Comparison of ENCODE assay signal across 33 cellular contexts in genomic region chr5:143610946-143611345, GRCh38.
"Had no signal": no experiment of that assay in that cellular context is flagged by ENCODE, and none has a peak within 500 bp of the region (broad histone marks: within the 10 kb centered on the region; RNA-seq: fewer than 3 reads in every experiment).

No MANE protein-coding gene starts in this region.

- H3K4me1 ChIP-seq: adrenal gland, ascending aorta, body of pancreas, breast epithelium had no signal

- H3K27me3 ChIP-seq: adrenal gland, ascending aorta, body of pancreas, brain microvascular endothelial cell, breast epithelium had no signal

- H3K36me3 ChIP-seq: adrenal gland, ascending aorta, brain microvascular endothelial cell, breast epithelium, cardiac muscle cell had no signal

- H3K4me3 ChIP-seq: adrenal gland, ascending aorta, body of pancreas, breast epithelium, cardiac muscle cell had no signal

- H3K9me3 ChIP-seq: adrenal gland, ascending aorta, body of pancreas had no signal

- H3K27ac ChIP-seq: adrenal gland, ascending aorta, body of pancreas, brain microvascular endothelial cell, breast epithelium, cardiac muscle cell had no signal

- ATAC-seq: activated naive CD4-positive, alpha-beta T cell treated with anti-CD3 and anti-CD28 coated beads, Interleukin-2, amount 50 U/mL, for 72 hours; activated naive CD8-positive, alpha-beta T cell treated with anti-CD3 and anti-CD28 coated beads, Interleukin-2, amount 50 U/mL, for 24 hours; activated T-cell treated with anti-CD3 and anti-CD28 coated beads, Interleukin-2, amount 50 U/mL, for 4 hours; activated T-cell treated with anti-CD3 and anti-CD28 coated beads, Interleukin-2, amount 50 U/mL, for 72 hours; activated T-helper 17 cell treated with anti-CD3 and anti-CD28 coated beads, Interleukin-2, amount 50 U/mL, for 72 hours; body of pancreas had no signal

- DNase-seq: activated effector memory CD4-positive, alpha-beta T cell treated with anti-CD3 and anti-CD28 coated beads, Interleukin-2, amount 50 U/mL, for 16 hours; activated effector memory CD4-positive, alpha-beta T cell treated with Interleukin-2 at 50 U/mL for 16 hours; activated gamma-delta T cell; activated gamma-delta T cell treated with Interleukin-2 at 50 U/mL for 16 hours; activated naive CD4-positive, alpha-beta T cell; activated naive CD4-positive, alpha-beta T cell treated with anti-CD3 and anti-CD28 coated beads for 36 hours; activated naive CD4-positive, alpha-beta T cell treated with anti-CD3 and anti-CD28 coated beads, Interleukin-2, amount 10 ng/mL, durations not matched to agents 7 days and 5 days; activated naive CD4-positive, alpha-beta T cell treated with anti-CD3 and anti-CD28 coated beads, Interleukin-2, amount 50 U/mL, for 16 hours; activated naive CD4-positive, alpha-beta T cell treated with Interleukin-2 at 50 U/mL for 16 hours; activated naive CD8-positive, alpha-beta T cell treated with anti-CD3 and anti-CD28 coated beads for 36 hours; activated naive CD8-positive, alpha-beta T cell treated with anti-CD3 and anti-CD28 coated beads, Interleukin-2, amount 10 ng/mL, durations not matched to agents 7 days and 5 days; activated naive CD8-positive, alpha-beta T cell treated with anti-CD3 and anti-CD28 coated beads, Interleukin-2, amount 50 U/mL, for 24 hours; activated T-cell treated with anti-CD3 and anti-CD28 coated beads, Interleukin-2, amount 50 U/mL, for 1 hour; activated T-cell treated with anti-CD3 and anti-CD28 coated beads, Interleukin-2, amount 50 U/mL, for 24 hours; activated T-cell treated with anti-CD3 and anti-CD28 coated beads, Interleukin-2, amount 50 U/mL, for 4 hours; activated T-cell treated with anti-CD3 and anti-CD28 coated beads, Interleukin-2, amount 50 U/mL, for 48 hours; activated T-cell treated with anti-CD3 and anti-CD28 coated beads, Interleukin-2, amount 50 U/mL, for 72 hours; adrenal gland; amniotic stem cell; amygdala; anterior cingulate cortex; aorta; body of pancreas; brain microvascular endothelial cell; caudate nucleus; central memory CD4-positive, alpha-beta T cell; cerebellar nuclear complex had no signal

- FAIRE-seq: bronchial epithelial cell had no signal
